Comparison of ENCODE assay signal across 25 cellular contexts in the genomic region with DNA sequence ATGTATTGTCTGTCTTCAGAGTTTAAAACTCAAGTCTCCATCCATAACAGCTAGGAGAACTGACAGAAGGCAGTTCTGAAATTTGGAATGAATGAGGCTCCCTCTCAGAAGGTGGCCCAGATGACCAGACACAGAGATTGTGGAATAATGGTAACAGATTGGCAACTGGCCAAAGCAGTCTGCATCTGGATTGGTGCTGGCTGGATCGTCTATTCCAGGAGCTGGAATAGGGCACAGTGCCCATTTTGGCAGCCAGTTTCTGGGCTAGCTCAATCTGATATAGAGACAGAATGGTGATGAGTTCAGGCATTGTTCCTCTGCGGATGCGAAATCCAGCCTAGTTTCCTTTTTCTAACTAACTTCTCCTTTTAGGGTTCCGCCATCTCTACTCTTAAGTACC.
"Had no signal": no experiment of that assay in that cellular context is flagged by ENCODE, and none has a peak within 500 bp of the region (broad histone marks: within the 10 kb centered on the region; RNA-seq: fewer than 3 reads in every experiment).

No MANE protein-coding gene starts in this region.

- DNase-seq: activated CD4-positive, alpha-beta T cell treated with anti-CD3 and anti-CD28 coated beads for 4 hours; activated CD4-positive, alpha-beta T cell treated with anti-CD3 and anti-CD28 coated beads, Interleukin-2, amount 50 U/mL, for 48 hours; activated CD8-positive, alpha-beta memory T cell treated with anti-CD3 and anti-CD28 coated beads, Interleukin-2, amount 50 U/mL, for 4 hours; activated effector memory CD4-positive, alpha-beta T cell treated with anti-CD3 and anti-CD28 coated beads, Interleukin-2, amount 50 U/mL, for 16 hours; activated naive CD4-positive, alpha-beta T cell treated with anti-CD3 and anti-CD28 coated beads for 36 hours; activated naive CD8-positive, alpha-beta T cell treated with anti-CD3 and anti-CD28 coated beads for 36 hours; activated T-cell treated with anti-CD3 and anti-CD28 coated beads, Interleukin-2, amount 50 U/mL, for 1 hour; aorta; effector memory CD8-positive, alpha-beta T cell; islet precursor cell; left ventricle myocardium superior; naive thymus-derived CD4-positive, alpha-beta T cell; ovary; right lobe of liver; stimulated activated CD4-positive, alpha-beta T cell treated with anti-CD3 and anti-CD28 coated beads, Interleukin-2, amount 100 ng/mL, for 48 hours; stimulated activated naive CD4-positive, alpha-beta T cell treated with Interleukin-2 at 50 U/mL for 16 hours had no signal

- H3K4me1 ChIP-seq: adrenal gland, body of pancreas, gastroesophageal sphincter, right lobe of liver, tibial nerve had no signal

- H3K36me3 ChIP-seq: adrenal gland, gastroesophageal sphincter, ovary, right lobe of liver, tibial nerve had no signal

- H3K79me2 ChIP-seq: hepatocyte had no signal

- FAIRE-seq: colon, endothelial cell of umbilical vein, TTC549 had no signal

- H3K27ac ChIP-seq: adrenal gland, body of pancreas, gastroesophageal sphincter, hepatocyte, ovary, right lobe of liver, tibial nerve, VCaP had no signal

- H3K4me3 ChIP-seq: adrenal gland, body of pancreas, gastroesophageal sphincter, hepatocyte, ovary, right lobe of liver, tibial nerve had no signal

- H3K9me3 ChIP-seq: adrenal gland, body of pancreas, gastroesophageal sphincter, ovary, right lobe of liver, tibial nerve had no signal

- ATAC-seq: body of pancreas; effector memory CD8-positive, alpha-beta T cell; gastroesophageal sphincter; left ventricle myocardium superior; naive thymus-derived CD4-positive, alpha-beta T cell; right lobe of liver had no signal

- H3K4me2 ChIP-seq: hepatocyte had no signal

- H2AFZ ChIP-seq: hepatocyte had no signal

- H3K27me3 ChIP-seq: adrenal gland, body of pancreas, gastroesophageal sphincter, hepatocyte, ovary, right lobe of liver, tibial nerve had no signal
